20 cellular contexts compared by ENCODE assay signal in the genomic region with DNA sequence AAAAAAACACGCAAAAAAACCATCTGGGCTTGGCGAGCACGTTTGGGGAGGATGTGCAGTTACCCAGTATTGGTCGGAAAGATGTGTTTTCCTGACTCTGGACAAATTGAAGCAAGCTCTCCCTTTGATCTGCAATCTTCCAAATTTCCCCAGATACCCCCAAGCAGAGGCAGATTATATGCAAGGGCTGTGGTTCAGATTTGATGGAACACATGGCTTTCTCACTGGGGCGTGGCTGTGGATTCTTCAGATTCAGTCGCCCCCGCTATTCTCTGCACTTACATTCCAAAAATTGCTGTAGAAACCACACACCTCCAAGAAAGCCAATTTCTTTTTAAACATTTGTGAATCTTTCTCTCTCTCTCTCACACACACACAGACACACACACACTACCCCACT.
A peak's percentile ranks its signal among the peaks of the same experiment; 100 is the strongest.
DNase-seq lines count a peak whose midpoint lies in the region; ATAC-seq, FAIRE-seq and TF ChIP-seq lines count a peak whose summit lies in the region.
"Had no signal": no experiment of that assay in that cellular context is flagged by ENCODE, and none has a peak within 500 bp of the region (broad histone marks: within the 10 kb centered on the region; RNA-seq: fewer than 3 reads in every experiment).

No MANE protein-coding gene starts in this region.

- no peak for TF ChIP-seq CTCF in AG09309 (IDR thresholded peaks at IDR 0.05; ENCODE audit: control insufficient read depth, insufficient read depth, low read depth, low read length, missing control alignments)

- peak; percentile 86 for DNase-seq in AG09309 (ENCODE audit: low read depth)
- DNase-seq in HS-27A (ENCODE audit: low read depth) = peak; percentile 24
- DNase-seq in sciatic nerve (ENCODE audit: low spot score) = no peak
- no peak for DNase-seq in effector CD8-positive, alpha-beta T cell (lab: John Stamatoyannopoulos, UW)
- DNase-seq in substantia nigra (lab: John Stamatoyannopoulos, UW) = no peak
- DNase-seq: activated CD8-positive, alpha-beta T cell treated with anti-CD3 and anti-CD28 coated beads for 36 hours; DMS153; esophagus squamous epithelium; H7; KG1; naive thymus-derived CD4-positive, alpha-beta T cell; NCI-H1436 treated with DMSO at 0.1 percent for 48 hours; OCI-M1 had no signal

- H3K27ac ChIP-seq in substantia nigra (ENCODE audit: low read depth, low read length, poor library complexity, severe bottlenecking) = no peak overlapping the region
- H3K27ac ChIP-seq: BLaER1 treated with 17β-estradiol and CSF1 and Interleukin-3, amounts not matched to agents 10 nM and 100 nM; psoas muscle; VCaP had no signal

- ATAC-seq in sciatic nerve (peak; percentile 57), HG02763 (IDR thresholded peaks at IDR 0.05; ENCODE audit: unreplicated experiment) (no peak), HG03457 (IDR thresholded peaks at IDR 0.05; ENCODE audit: unreplicated experiment) (no peak)
- ATAC-seq: activated CD8-positive, alpha-beta T cell treated with anti-CD3 and anti-CD28 coated beads for 36 hours; activated T-helper 17 cell treated with anti-CD3 and anti-CD28 coated beads, Interleukin-2, amount 50 U/mL, for 72 hours; naive thymus-derived CD4-positive, alpha-beta T cell had no signal

- intact Hi-C loops in sciatic nerve (cut with DNase I) = no loop called here

- peak overlapping the region; percentile 2; the same call in 1 of the 2 replicates for H3K4me3 ChIP-seq in AG09309 (ENCODE audit: control insufficient read depth, low read depth, low read length)
- H3K4me3 ChIP-seq: BLaER1 treated with 17β-estradiol and CSF1 and Interleukin-3, amounts not matched to agents 10 nM and 100 nM; esophagus squamous epithelium; psoas muscle had no signal

- FAIRE-seq in endometrium (lab: Jason Lieb, UNC) = peak; percentile 18

Comparison
In these comparisons a context has a peak if more than half of its experiments do, and no peak if none do; other contexts are left out.
1. DNase-seq: peak in AG09309 (single experiment) and HS-27A (single experiment); none in sciatic nerve (single experiment), effector CD8-positive, alpha-beta T cell (single experiment) and substantia nigra (0 of 49).